In the genomic region with DNA sequence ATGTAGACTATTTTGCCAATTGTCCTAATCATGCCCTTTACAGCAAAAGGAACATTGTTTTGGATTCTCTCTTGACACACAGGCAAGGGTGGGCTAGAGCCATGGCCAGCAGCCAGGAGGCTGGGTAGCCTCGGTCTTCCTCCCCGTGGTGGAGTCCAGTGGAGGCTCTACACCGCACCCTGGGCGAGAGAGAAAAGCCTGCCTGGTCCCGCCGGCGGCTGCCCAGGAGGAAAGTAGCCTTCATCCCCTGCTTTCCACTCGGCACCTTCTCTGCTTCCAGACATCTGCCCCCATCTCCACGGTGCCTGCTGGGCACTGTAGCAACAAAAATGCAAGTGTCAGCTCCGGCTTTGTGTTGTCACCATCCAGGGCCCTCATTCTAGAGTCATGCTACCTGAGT, we compare ENCODE assay signal across 11 cellular contexts. TPM values are rescaled to one million over a fixed set of nuclear protein-coding genes. Genes with fewer than 3 reads are reported as not detected.
"Had no signal": no experiment of that assay in that cellular context is flagged by ENCODE, and none has a peak within 500 bp of the region (broad histone marks: within the 10 kb centered on the region; RNA-seq: fewer than 3 reads in every experiment).

No MANE protein-coding gene starts in this region.

- FAIRE-seq: HepG2 had no signal

- ATAC-seq: HCT116, HepG2 had no signal

- H3K9me3 ChIP-seq: HAP-1 had no signal

- H3K4me3 Mint-ChIP-seq: HFFc6, IgD-negative memory B cell had no signal

- H3K36me3 ChIP-seq: HAP-1 had no signal

- H3K9me3 Mint-ChIP-seq: HFFc6, IgD-negative memory B cell had no signal

- H3K27ac Mint-ChIP-seq: HFFc6, IgD-negative memory B cell had no signal

- H3K4me3 ChIP-seq: HAP-1 had no signal

- H3K36me3 Mint-ChIP-seq: IgD-negative memory B cell had no signal

- DNase-seq: GOT3, H7, HFFc6, KBM-7 had no signal

- H3K4me1 ChIP-seq: HAP-1 had no signal

- H3K27ac ChIP-seq: HL-60 had no signal

- H3K4me1 Mint-ChIP-seq: IgD-negative memory B cell had no signal

RNA-seq across cellular contexts. Expression of gene PROK1, which starts 21.6 kb away (rescaled TPM):
- total RNA-seq: H4, H7, HepG2, HFFc6, HT1080 had no signal
- polyA plus RNA-seq: IgD-negative memory B cell had no signal

RNA-seq across cellular contexts. Expression of gene KCNA10, which starts 46.4 kb away (rescaled TPM):
- total RNA-seq: H4, H7, HepG2, HFFc6, HT1080 had no signal
- polyA plus RNA-seq: HepG2, IgD-negative memory B cell had no signal
